1 cellular context compared by ENCODE assay signal in the genomic region with DNA sequence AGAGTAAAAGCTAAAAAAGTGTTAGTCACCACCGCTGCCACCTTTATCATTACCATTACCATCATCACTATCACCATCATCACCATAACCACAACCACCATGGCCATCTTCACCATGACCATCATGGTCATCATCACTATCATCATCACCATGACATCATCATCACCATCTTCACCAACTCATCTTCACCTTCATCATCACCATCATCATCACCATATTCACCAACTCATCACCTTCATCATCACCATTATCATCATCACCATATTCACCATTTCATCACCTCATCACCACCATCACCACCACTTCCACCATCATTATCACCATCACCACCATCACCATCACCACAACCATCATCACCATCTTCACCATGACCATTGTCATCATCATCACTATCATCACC.
TF ChIP-seq lines count a peak whose summit lies in the region.

No MANE protein-coding gene starts in this region.

TF ChIP-seq in HEK293, 187 proteins besides CTCF, POLR2A, EP300 and RAD21 (continued from another document):
- TF ChIP-seq, protein P1, sequence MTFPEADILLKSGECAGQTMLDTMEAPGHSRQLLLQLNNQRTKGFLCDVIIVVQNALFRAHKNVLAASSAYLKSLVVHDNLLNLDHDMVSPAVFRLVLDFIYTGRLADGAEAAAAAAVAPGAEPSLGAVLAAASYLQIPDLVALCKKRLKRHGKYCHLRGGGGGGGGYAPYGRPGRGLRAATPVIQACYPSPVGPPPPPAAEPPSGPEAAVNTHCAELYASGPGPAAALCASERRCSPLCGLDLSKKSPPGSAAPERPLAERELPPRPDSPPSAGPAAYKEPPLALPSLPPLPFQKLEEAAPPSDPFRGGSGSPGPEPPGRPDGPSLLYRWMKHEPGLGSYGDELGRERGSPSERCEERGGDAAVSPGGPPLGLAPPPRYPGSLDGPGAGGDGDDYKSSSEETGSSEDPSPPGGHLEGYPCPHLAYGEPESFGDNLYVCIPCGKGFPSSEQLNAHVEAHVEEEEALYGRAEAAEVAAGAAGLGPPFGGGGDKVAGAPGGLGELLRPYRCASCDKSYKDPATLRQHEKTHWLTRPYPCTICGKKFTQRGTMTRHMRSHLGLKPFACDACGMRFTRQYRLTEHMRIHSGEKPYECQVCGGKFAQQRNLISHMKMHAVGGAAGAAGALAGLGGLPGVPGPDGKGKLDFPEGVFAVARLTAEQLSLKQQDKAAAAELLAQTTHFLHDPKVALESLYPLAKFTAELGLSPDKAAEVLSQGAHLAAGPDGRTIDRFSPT (tag by site-specific recombination; IDR thresholded peaks at IDR 0.05) = 0 out of 2 replicates have a peak, but pooled peaks have one; percentile 17
- TF ChIP-seq, protein P2, sequence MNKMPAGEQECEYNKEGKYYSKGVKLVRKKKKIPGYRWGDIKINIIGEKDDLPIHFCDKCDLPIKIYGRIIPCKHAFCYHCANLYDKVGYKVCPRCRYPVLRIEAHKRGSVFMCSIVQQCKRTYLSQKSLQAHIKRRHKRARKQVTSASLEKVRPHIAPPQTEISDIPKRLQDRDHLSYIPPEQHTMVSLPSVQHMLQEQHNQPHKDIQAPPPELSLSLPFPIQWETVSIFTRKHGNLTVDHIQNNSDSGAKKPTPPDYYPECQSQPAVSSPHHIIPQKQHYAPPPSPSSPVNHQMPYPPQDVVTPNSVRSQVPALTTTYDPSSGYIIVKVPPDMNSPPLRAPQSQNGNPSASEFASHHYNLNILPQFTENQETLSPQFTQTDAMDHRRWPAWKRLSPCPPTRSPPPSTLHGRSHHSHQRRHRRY (tag by site-specific recombination; IDR thresholded peaks at IDR 0.05) = no peak
- TF ChIP-seq, protein P3, sequence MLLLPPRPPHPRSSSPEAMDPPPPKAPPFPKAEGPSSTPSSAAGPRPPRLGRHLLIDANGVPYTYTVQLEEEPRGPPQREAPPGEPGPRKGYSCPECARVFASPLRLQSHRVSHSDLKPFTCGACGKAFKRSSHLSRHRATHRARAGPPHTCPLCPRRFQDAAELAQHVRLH (tag by site-specific recombination; IDR thresholded peaks at IDR 0.05) = 0 out of 2 replicates have a peak, but pooled peaks have one; percentile 13
- TF ChIP-seq, protein P4, sequence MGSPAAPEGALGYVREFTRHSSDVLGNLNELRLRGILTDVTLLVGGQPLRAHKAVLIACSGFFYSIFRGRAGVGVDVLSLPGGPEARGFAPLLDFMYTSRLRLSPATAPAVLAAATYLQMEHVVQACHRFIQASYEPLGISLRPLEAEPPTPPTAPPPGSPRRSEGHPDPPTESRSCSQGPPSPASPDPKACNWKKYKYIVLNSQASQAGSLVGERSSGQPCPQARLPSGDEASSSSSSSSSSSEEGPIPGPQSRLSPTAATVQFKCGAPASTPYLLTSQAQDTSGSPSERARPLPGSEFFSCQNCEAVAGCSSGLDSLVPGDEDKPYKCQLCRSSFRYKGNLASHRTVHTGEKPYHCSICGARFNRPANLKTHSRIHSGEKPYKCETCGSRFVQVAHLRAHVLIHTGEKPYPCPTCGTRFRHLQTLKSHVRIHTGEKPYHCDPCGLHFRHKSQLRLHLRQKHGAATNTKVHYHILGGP (tag by site-specific recombination; IDR thresholded peaks at IDR 0.05) = peak; percentile 32; the same call in 1 of the 2 replicates
- TF ChIP-seq ZNF747 (tag by site-specific recombination; IDR thresholded peaks at IDR 0.05) = 0 out of 2 replicates have a peak, but pooled peaks have one; percentile 33
- 0 out of 2 replicates have a peak, but pooled peaks have one; percentile 78 for TF ChIP-seq ZNF571 (tag by site-specific recombination; IDR thresholded peaks at IDR 0.05)
- TF ChIP-seq, protein P5, sequence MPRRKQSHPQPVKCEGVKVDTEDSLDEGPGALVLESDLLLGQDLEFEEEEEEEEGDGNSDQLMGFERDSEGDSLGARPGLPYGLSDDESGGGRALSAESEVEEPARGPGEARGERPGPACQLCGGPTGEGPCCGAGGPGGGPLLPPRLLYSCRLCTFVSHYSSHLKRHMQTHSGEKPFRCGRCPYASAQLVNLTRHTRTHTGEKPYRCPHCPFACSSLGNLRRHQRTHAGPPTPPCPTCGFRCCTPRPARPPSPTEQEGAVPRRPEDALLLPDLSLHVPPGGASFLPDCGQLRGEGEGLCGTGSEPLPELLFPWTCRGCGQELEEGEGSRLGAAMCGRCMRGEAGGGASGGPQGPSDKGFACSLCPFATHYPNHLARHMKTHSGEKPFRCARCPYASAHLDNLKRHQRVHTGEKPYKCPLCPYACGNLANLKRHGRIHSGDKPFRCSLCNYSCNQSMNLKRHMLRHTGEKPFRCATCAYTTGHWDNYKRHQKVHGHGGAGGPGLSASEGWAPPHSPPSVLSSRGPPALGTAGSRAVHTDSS (tag by site-specific recombination; IDR thresholded peaks at IDR 0.05) = peak; percentile 98
- peak; percentile 75 for TF ChIP-seq YY2 (tag by site-specific recombination; IDR thresholded peaks at IDR 0.05)
- TF ChIP-seq KLF16 (tag by site-specific recombination; IDR thresholded peaks at IDR 0.05) = no peak
- 0 out of 2 replicates have a peak, but pooled peaks have one; percentile 56 for TF ChIP-seq ZBTB21 (tag by site-specific recombination; IDR thresholded peaks at IDR 0.05)
- no peak for TF ChIP-seq ZNF24 (tag by site-specific recombination; IDR thresholded peaks at IDR 0.05)
- TF ChIP-seq ZNF777 (tag by site-specific recombination; IDR thresholded peaks at IDR 0.05; ENCODE audit: borderline replicate concordance) = peak; percentile 57; the same call in 1 of the 2 replicates
- peak; percentile 93; the same call in 1 of the 2 replicates for TF ChIP-seq ZNF311 (tag by site-specific recombination; IDR thresholded peaks at IDR 0.05; ENCODE audit: borderline replicate concordance)
- peak; percentile 60; the same call in 1 of the 2 replicates for TF ChIP-seq ZNF473 (tag by site-specific recombination; IDR thresholded peaks at IDR 0.05)
- peak; percentile 87; the same call in 1 of the 2 replicates for TF ChIP-seq ZNF776 (tag by site-specific recombination; IDR thresholded peaks at IDR 0.05; ENCODE audit: borderline replicate concordance)
- peak; percentile 61; the same call in 1 of the 2 replicates for TF ChIP-seq ZNF366 (tag by site-specific recombination; conservative IDR thresholded peaks at IDR 0.05)
- TF ChIP-seq, protein P6, sequence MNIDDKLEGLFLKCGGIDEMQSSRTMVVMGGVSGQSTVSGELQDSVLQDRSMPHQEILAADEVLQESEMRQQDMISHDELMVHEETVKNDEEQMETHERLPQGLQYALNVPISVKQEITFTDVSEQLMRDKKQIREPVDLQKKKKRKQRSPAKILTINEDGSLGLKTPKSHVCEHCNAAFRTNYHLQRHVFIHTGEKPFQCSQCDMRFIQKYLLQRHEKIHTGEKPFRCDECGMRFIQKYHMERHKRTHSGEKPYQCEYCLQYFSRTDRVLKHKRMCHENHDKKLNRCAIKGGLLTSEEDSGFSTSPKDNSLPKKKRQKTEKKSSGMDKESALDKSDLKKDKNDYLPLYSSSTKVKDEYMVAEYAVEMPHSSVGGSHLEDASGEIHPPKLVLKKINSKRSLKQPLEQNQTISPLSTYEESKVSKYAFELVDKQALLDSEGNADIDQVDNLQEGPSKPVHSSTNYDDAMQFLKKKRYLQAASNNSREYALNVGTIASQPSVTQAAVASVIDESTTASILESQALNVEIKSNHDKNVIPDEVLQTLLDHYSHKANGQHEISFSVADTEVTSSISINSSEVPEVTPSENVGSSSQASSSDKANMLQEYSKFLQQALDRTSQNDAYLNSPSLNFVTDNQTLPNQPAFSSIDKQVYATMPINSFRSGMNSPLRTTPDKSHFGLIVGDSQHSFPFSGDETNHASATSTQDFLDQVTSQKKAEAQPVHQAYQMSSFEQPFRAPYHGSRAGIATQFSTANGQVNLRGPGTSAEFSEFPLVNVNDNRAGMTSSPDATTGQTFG (tag by site-specific recombination; IDR thresholded peaks at IDR 0.05; ENCODE audit: borderline replicate concordance) = peak; percentile 82
- 0 out of 2 replicates have a peak, but pooled peaks have one; percentile 47 for TF ChIP-seq ZNF114 (tag by site-specific recombination; IDR thresholded peaks at IDR 0.05)
- no peak for TF ChIP-seq ZBTB1 (tag by site-specific recombination; IDR thresholded peaks at IDR 0.05)
- peak; percentile 75; the same call in 1 of the 2 replicates for TF ChIP-seq SALL2 (tag by site-specific recombination; IDR thresholded peaks at IDR 0.05; ENCODE audit: borderline replicate concordance)
- TF ChIP-seq PRDM1 (tag by site-specific recombination; IDR thresholded peaks at IDR 0.05) = no peak
- no peak; the same call in 1 of the 2 replicates for TF ChIP-seq ZNF16 (tag by site-specific recombination; IDR thresholded peaks at IDR 0.05; ENCODE audit: low read depth)
- no peak for TF ChIP-seq ZNF274 (IDR thresholded peaks at IDR 0.05; ENCODE audit: low read length)
- TF ChIP-seq ZNF274 (tag by site-specific recombination; IDR thresholded peaks at IDR 0.05; ENCODE audit: borderline replicate concordance) = peak; percentile 32; the same call in 1 of the 2 replicates
- TF ChIP-seq, protein P7, sequence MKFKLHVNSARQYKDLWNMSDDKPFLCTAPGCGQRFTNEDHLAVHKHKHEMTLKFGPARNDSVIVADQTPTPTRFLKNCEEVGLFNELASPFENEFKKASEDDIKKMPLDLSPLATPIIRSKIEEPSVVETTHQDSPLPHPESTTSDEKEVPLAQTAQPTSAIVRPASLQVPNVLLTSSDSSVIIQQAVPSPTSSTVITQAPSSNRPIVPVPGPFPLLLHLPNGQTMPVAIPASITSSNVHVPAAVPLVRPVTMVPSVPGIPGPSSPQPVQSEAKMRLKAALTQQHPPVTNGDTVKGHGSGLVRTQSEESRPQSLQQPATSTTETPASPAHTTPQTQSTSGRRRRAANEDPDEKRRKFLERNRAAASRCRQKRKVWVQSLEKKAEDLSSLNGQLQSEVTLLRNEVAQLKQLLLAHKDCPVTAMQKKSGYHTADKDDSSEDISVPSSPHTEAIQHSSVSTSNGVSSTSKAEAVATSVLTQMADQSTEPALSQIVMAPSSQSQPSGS (tag by site-specific recombination; IDR thresholded peaks at IDR 0.05; ENCODE audit: low read depth) = peak; percentile 96
- peak; percentile 34; the same call in 1 of the 2 replicates for TF ChIP-seq ZNF133 (tag by site-specific recombination; IDR thresholded peaks at IDR 0.05)
- TF ChIP-seq, protein P8, sequence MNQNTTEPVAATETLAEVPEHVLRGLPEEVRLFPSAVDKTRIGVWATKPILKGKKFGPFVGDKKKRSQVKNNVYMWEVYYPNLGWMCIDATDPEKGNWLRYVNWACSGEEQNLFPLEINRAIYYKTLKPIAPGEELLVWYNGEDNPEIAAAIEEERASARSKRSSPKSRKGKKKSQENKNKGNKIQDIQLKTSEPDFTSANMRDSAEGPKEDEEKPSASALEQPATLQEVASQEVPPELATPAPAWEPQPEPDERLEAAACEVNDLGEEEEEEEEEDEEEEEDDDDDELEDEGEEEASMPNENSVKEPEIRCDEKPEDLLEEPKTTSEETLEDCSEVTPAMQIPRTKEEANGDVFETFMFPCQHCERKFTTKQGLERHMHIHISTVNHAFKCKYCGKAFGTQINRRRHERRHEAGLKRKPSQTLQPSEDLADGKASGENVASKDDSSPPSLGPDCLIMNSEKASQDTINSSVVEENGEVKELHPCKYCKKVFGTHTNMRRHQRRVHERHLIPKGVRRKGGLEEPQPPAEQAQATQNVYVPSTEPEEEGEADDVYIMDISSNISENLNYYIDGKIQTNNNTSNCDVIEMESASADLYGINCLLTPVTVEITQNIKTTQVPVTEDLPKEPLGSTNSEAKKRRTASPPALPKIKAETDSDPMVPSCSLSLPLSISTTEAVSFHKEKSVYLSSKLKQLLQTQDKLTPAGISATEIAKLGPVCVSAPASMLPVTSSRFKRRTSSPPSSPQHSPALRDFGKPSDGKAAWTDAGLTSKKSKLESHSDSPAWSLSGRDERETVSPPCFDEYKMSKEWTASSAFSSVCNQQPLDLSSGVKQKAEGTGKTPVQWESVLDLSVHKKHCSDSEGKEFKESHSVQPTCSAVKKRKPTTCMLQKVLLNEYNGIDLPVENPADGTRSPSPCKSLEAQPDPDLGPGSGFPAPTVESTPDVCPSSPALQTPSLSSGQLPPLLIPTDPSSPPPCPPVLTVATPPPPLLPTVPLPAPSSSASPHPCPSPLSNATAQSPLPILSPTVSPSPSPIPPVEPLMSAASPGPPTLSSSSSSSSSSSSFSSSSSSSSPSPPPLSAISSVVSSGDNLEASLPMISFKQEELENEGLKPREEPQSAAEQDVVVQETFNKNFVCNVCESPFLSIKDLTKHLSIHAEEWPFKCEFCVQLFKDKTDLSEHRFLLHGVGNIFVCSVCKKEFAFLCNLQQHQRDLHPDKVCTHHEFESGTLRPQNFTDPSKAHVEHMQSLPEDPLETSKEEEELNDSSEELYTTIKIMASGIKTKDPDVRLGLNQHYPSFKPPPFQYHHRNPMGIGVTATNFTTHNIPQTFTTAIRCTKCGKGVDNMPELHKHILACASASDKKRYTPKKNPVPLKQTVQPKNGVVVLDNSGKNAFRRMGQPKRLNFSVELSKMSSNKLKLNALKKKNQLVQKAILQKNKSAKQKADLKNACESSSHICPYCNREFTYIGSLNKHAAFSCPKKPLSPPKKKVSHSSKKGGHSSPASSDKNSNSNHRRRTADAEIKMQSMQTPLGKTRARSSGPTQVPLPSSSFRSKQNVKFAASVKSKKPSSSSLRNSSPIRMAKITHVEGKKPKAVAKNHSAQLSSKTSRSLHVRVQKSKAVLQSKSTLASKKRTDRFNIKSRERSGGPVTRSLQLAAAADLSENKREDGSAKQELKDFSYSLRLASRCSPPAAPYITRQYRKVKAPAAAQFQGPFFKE (tag by site-specific recombination; IDR thresholded peaks at IDR 0.05; ENCODE audit: borderline replicate concordance) = peak; percentile 77; the same call in 1 of the 2 replicates
- peak; percentile 46; the same call in 1 of the 2 replicates for TF ChIP-seq GLI4 (tag by site-specific recombination; IDR thresholded peaks at IDR 0.05)
- TF ChIP-seq ZNF785 (tag by site-specific recombination; IDR thresholded peaks at IDR 0.05) = 0 out of 2 replicates have a peak, but pooled peaks have one; percentile 14
